Comparison of ENCODE assay signal across 8 cellular contexts in the genomic region with DNA sequence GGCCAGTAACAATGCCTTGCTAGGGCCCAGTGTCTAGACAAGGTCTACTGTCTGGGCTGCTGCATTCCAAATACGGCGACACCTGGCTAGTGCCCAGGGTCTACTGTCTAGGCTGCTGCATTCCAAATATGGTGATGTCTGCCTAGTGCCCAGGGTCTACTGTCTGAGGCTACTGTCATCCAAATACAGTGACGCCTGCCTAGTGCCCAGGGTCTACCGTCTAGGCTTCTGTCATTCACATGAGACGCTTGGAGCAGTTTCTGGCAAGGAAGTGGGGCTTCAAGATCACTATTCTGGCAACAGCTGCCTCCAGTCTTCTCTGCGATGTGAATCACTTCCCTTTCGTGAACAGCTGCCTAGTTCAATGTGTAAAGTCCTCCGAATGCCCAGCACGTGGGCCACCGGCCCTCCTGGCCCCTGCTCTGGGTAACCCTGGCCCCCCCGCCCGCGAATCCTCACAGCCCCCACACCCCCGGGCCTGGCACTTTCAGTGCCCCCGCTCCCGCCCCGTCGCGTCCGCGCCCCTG. TPM values are rescaled to one million over a fixed set of nuclear protein-coding genes. Genes with fewer than 3 reads are reported as not detected.
DNase-seq lines count a peak whose midpoint lies in the region; ATAC-seq, FAIRE-seq and TF ChIP-seq lines count a peak whose summit lies in the region.
"Had no signal": no experiment of that assay in that cellular context is flagged by ENCODE, and none has a peak within 500 bp of the region (broad histone marks: within the 10 kb centered on the region; RNA-seq: fewer than 3 reads in every experiment).

No MANE protein-coding gene starts in this region.

- ATAC-seq in GM21619 (IDR thresholded peaks at IDR 0.05; ENCODE audit: unreplicated experiment) = peak; percentile 54
- ATAC-seq in pancreas = peak; percentile 59 to 75 (median 68)

- H3K4me3 Mint-ChIP-seq in activated CD4-positive, alpha-beta memory T cell treated with anti-CD3 and anti-CD28 coated beads for 36 hours = peak overlapping the region; percentile 97
- H3K4me3 Mint-ChIP-seq in glutamatergic neuron (ENCODE audit: unreplicated experiment) = peak overlapping the region; percentile 92

- H3K36me3 Mint-ChIP-seq in activated CD4-positive, alpha-beta memory T cell treated with anti-CD3 and anti-CD28 coated beads for 36 hours = peaks cover 3% of the 10 kb centered on the region
- H3K36me3 Mint-ChIP-seq in glutamatergic neuron (ENCODE audit: unreplicated experiment) = peaks cover 4% of the 10 kb centered on the region

- peak overlapping the region; percentile 50 for H3K9ac ChIP-seq in HUES64 (ENCODE audit: low read depth, low read length)

- H3K9me3 ChIP-seq in HUES64 (ENCODE audit: insufficient read depth, low read depth, low read length) (no peaks in the 10 kb centered on the region), pancreas (no peaks in the 10 kb centered on the region)

- H3K4me3 ChIP-seq in HUES64 (ENCODE audit: low read length) (peak overlapping the region; percentile 65), pancreas (peak overlapping the region; percentile 55 to 86 (median 78))

- H3K4me1 Mint-ChIP-seq in activated CD4-positive, alpha-beta memory T cell treated with anti-CD3 and anti-CD28 coated beads for 36 hours (ENCODE audit: low read depth) = peaks cover 27% of the 10 kb centered on the region
- H3K4me1 Mint-ChIP-seq in glutamatergic neuron (ENCODE audit: low read depth, unreplicated experiment) = peaks cover 5% of the 10 kb centered on the region

- H3K4me1 ChIP-seq in HUES64 (ENCODE audit: insufficient read depth, low read length) = 0 out of 2 replicates have a peak, but pooled peaks cover 2% of the 10 kb centered on the region
- peaks cover 0 to 21% (median 0%) of the 10 kb centered on the region in 3 donors for H3K4me1 ChIP-seq in pancreas

- H3K27me3 Mint-ChIP-seq in activated CD4-positive, alpha-beta memory T cell treated with anti-CD3 and anti-CD28 coated beads for 36 hours = no peaks in the 10 kb centered on the region
- peaks cover 5% of the 10 kb centered on the region for H3K27me3 Mint-ChIP-seq in glutamatergic neuron (ENCODE audit: unreplicated experiment)

- WGBS in HUES64 = 7% methylated on average over 21 of the region's 21 CpGs
- 0 to 1% methylated on average over 21 of the region's 21 CpGs for WGBS in pancreas, 2 donors

- H3K27ac ChIP-seq in HUES64 (ENCODE audit: low read depth, low read length) = no peak overlapping the region
- peak overlapping the region; percentile 69 to 88 (median 78) for H3K27ac ChIP-seq in pancreas

- FAIRE-seq in pancreas (lab: Jason Lieb, UNC) = no peak
- FAIRE-seq: endometrium had no signal

- H3K27ac Mint-ChIP-seq in activated CD4-positive, alpha-beta memory T cell treated with anti-CD3 and anti-CD28 coated beads for 36 hours = peak overlapping the region; percentile 89
- peak overlapping the region; percentile 93 for H3K27ac Mint-ChIP-seq in glutamatergic neuron (ENCODE audit: unreplicated experiment)

- no peaks in the 10 kb centered on the region for H3K9me3 Mint-ChIP-seq in activated CD4-positive, alpha-beta memory T cell treated with anti-CD3 and anti-CD28 coated beads for 36 hours
- H3K9me3 Mint-ChIP-seq in glutamatergic neuron (ENCODE audit: unreplicated experiment) = peaks cover 11% of the 10 kb centered on the region

- intact Hi-C loops in activated CD4-positive, alpha-beta memory T cell treated with anti-CD3 and anti-CD28 coated beads for 36 hours (cut with micrococcal nuclease) = loop anchor here (1.0 kb wide), 1 partner anchor 12 kb away; a partner anchor contains a TSS
- intact Hi-C loops in pancreas (cut with DNase I) = no loop called here

- POLR2A ChIA-PET in GM10248 (lab: Yijun Ruan, JAX) = interaction anchor here (0.8 to 0.9 kb wide), 2 partner anchors 9 to 36 kb away, joined by 3 read pairs; no protein-coding TSS in a partner anchor
- POLR2A ChIA-PET in activated CD4-positive, alpha-beta memory T cell treated with anti-CD3 and anti-CD28 coated beads for 36 hours (lab: Charles Lee) = interaction anchor here (1.8 to 2.2 kb wide), 3 partner anchors 8 to 13 kb away, joined by 5 to 12 read pairs (median 10); a partner anchor contains a TSS

- CTCF ChIA-PET in GM10248 (lab: Yijun Ruan, JAX) = interaction anchor here (0.9 to 2.0 kb wide), 10 partner anchors 8 to 251 kb away, joined by 3 to 8 read pairs (median 3); no protein-coding TSS in a partner anchor
- CTCF ChIA-PET in activated CD4-positive, alpha-beta memory T cell treated with anti-CD3 and anti-CD28 coated beads for 36 hours (lab: Charles Lee) = interaction anchor here (1.0 to 2.1 kb wide), 5 partner anchors 8 to 52 kb away, joined by 3 to 13 read pairs (median 3); a partner anchor contains a TSS

- H3K27me3 ChIP-seq in HUES64 (ENCODE audit: insufficient read depth, low read length) (no peaks in the 10 kb centered on the region), pancreas (no peaks in the 10 kb centered on the region)

- no peaks in the 10 kb centered on the region for H3K36me3 ChIP-seq in HUES64 (ENCODE audit: insufficient read depth, low read length)
- H3K36me3 ChIP-seq in pancreas = no peaks in the 10 kb centered on the region

- peak; percentile 49 for DNase-seq in GM10248 (ENCODE audit: extremely low spot score)
- DNase-seq in activated CD4-positive, alpha-beta memory T cell treated with anti-CD3 and anti-CD28 coated beads for 36 hours = peak; percentile 18
- DNase-seq in glutamatergic neuron = no peak
- DNase-seq in pancreas = peak in 4 of 6 donors; percentile 24 to 61 (median 50)
- DNase-seq in NCI-H2196 (lab: John Stamatoyannopoulos, UW; ENCODE audit: unreplicated experiment) = no peak

- TF ChIP-seq CTCF in GM10248 (IDR thresholded peaks at IDR 0.05; ENCODE audit: control extremely low read depth, extremely low read depth, low read depth, missing control alignments) (no peak), glutamatergic neuron (IDR thresholded peaks at IDR 0.05; ENCODE audit: partially characterized antibody, unreplicated experiment) (no peak), pancreas (IDR thresholded peaks at IDR 0.05) (no peak)

RNA-seq across cellular contexts. Expression of a gene that starts 12.7 kb away (rescaled TPM):
- polyA plus RNA-seq in HUES64 (2013, experiment 1 of 2) = 7.1 TPM
- polyA plus RNA-seq in HUES64 (2013, experiment 2 of 2) = 9.6 TPM
- total RNA-seq in activated CD4-positive, alpha-beta memory T cell treated with anti-CD3 and anti-CD28 coated beads for 36 hours = 10 to 100 TPM; 42.3 to 45.8 TPM
- total RNA-seq in glutamatergic neuron (ENCODE audit: unreplicated experiment) = 23.8 TPM
- 10 to 100 TPM; 16.1 to 23.5 (median 18.3) TPM for total RNA-seq in pancreas
- 10 to 100 TPM; 20.5 to 24.8 TPM for polyA plus RNA-seq in pancreas

RNA-seq across cellular contexts. Expression of a gene that starts 12.8 kb away (rescaled TPM):
- 9.0 TPM for polyA plus RNA-seq in HUES64 (2013, experiment 1 of 2)
- 12.2 TPM for polyA plus RNA-seq in HUES64 (2013, experiment 2 of 2)
- total RNA-seq in activated CD4-positive, alpha-beta memory T cell treated with anti-CD3 and anti-CD28 coated beads for 36 hours = 10 to 100 TPM; 24.1 to 29.2 TPM
- total RNA-seq in glutamatergic neuron (ENCODE audit: unreplicated experiment) = 23.3 TPM
- total RNA-seq in pancreas = 10 to 100 TPM in 2 of 6 donors, 1 to 10 TPM in 4; 6.1 to 14.0 (median 9.2) TPM
- polyA plus RNA-seq in pancreas = 1 to 10 TPM; 7.0 to 8.6 TPM

Comparison
In these comparisons a context has a peak if more than half of its experiments do, and no peak if none do; other contexts are left out.
1. DNase-seq: peak in GM10248 (single experiment), activated CD4-positive, alpha-beta memory T cell treated with anti-CD3 and anti-CD28 coated beads for 36 hours (single experiment) and pancreas (4 of 6); none in glutamatergic neuron (single experiment) and NCI-H2196 (single experiment).